In genomic region chr5:108636135-108636888, GRCh38 we compare ENCODE assay signal across 1 cellular context.
TF ChIP-seq lines count a peak whose summit lies in the region.

No MANE protein-coding gene starts in this region.

TF ChIP-seq in H1, 55 proteins besides CTCF, POLR2A, EP300 and RAD21:
- TF ChIP-seq SAP30 (IDR thresholded peaks at IDR 0.05; ENCODE audit: insufficient read depth, insufficient replicate concordance, low read length) (no peak), NANOG (IDR thresholded peaks at IDR 0.05; ENCODE audit: insufficient read depth, low read depth, low read length, poor library complexity, severe bottlenecking) (no peak), BACH1 (IDR thresholded peaks at IDR 0.05; ENCODE audit: low read length) (no peak), SIX5 (IDR thresholded peaks at IDR 0.05; ENCODE audit: low read depth, low read length) (no peak), CHD2 (IDR thresholded peaks at IDR 0.05; ENCODE audit: low read length) (no peak), HDAC6 (IDR thresholded peaks at IDR 0.05; ENCODE audit: low read depth, low read length) (no peak), FOSL1 (IDR thresholded peaks at IDR 0.05; ENCODE audit: insufficient read depth, low read depth, low read length) (no peak), JUN (IDR thresholded peaks at IDR 0.05; ENCODE audit: low read depth, low read length) (no peak), RNF2 (IDR thresholded peaks at IDR 0.05; ENCODE audit: borderline replicate concordance, low read depth, low read length, missing control alignments, poor library complexity, severe bottlenecking) (no peak), RBBP5 (IDR thresholded peaks at IDR 0.05; ENCODE audit: borderline replicate concordance, low read depth, low read length) (no peak), CHD1 (IDR thresholded peaks at IDR 0.05; ENCODE audit: low read depth, low read length) (no peak), KDM5A (IDR thresholded peaks at IDR 0.05; ENCODE audit: low read length) (no peak), KDM1A (IDR thresholded peaks at IDR 0.05; ENCODE audit: borderline replicate concordance, low read length) (no peak), BRCA1 (IDR thresholded peaks at IDR 0.05; ENCODE audit: low read depth, low read length) (no peak)
